In genomic region chr16:75112281-75113045, GRCh38 we compare ENCODE assay signal across 16 cellular contexts. TPM values are rescaled to one million over a fixed set of nuclear protein-coding genes. Genes with fewer than 3 reads are reported as not detected.
A peak's percentile ranks its signal among the peaks of the same experiment; 100 is the strongest.
DNase-seq lines count a peak whose midpoint lies in the region; ATAC-seq, FAIRE-seq and TF ChIP-seq lines count a peak whose summit lies in the region.
"Had no signal": no experiment of that assay in that cellular context is flagged by ENCODE, and none has a peak within 500 bp of the region (broad histone marks: within the 10 kb centered on the region; RNA-seq: fewer than 3 reads in every experiment).

No MANE protein-coding gene starts in this region.

- no peak overlapping the region for H3K4me3 ChIP-seq in HepG2 (replicated peaks in 1 of 3; ENCODE audit: insufficient read depth in 1 of 3, low read depth in 2 of 3, low read length in 3 of 3)
- no peak overlapping the region for H3K4me3 ChIP-seq in prostate gland
- H3K4me3 ChIP-seq: A549, GM23248 had no signal

- TF ChIP-seq CTCF in RWPE1 (conservative IDR thresholded peaks at IDR 0.05; ENCODE audit: low read depth) (no peak), HepG2 (CRISPR knock-in tag; IDR thresholded peaks at IDR 0.05) (no peak), prostate gland (IDR thresholded peaks at IDR 0.05) (no peak)

- TF ChIP-seq POLR2A in HepG2 (IDR thresholded peaks at IDR 0.05; ENCODE audit: insufficient read depth in 1 of 2, low read depth in 2 of 2, low read length in 2 of 2) (peak in 1 of 2 experiments; percentile 45; a peak in 1 of 4 replicates), prostate gland (IDR thresholded peaks at IDR 0.05) (no peak)

- TF ChIP-seq RAD21 in HepG2 (CRISPR knock-in tag; IDR thresholded peaks at IDR 0.05) = no peak

- BruUV-seq in HepG2 (replicated peaks; lab: Mats Ljungman, UMichigan) = no TSS peak

- no peak for TF ChIP-seq EP300 in HepG2 (IDR thresholded peaks at IDR 0.05; ENCODE audit: low read depth in 2 of 2, low read length in 2 of 2)
- no peak for TF ChIP-seq EP300 in HepG2 (CRISPR knock-in tag; IDR thresholded peaks at IDR 0.05; ENCODE audit: borderline replicate concordance)

- H3K4me3 Mint-ChIP-seq in activated T-cell treated with anti-CD3 and anti-CD28 coated beads, Interleukin-2, amount 50 U/mL, for 24 hours = no peak overlapping the region
- peak overlapping the region; percentile 72 for H3K4me3 Mint-ChIP-seq in stimulated activated effector memory CD8-positive, alpha-beta T cell treated with anti-CD3 and anti-CD28 coated beads, Interleukin-12 subunit alpha, Interleukin-12 subunit beta, amount 100 ng/mL, for 72 hours
- H3K4me3 Mint-ChIP-seq: activated naive CD4-positive, alpha-beta T cell treated with anti-CD3 and anti-CD28 coated beads, Interleukin-2, amount 10 ng/mL, durations not matched to agents 7 days and 5 days had no signal

- H3K79me2 ChIP-seq in HepG2 (ENCODE audit: insufficient read depth, low read length) = peaks cover 7% of the 10 kb centered on the region

- H2AFZ ChIP-seq in HepG2 (ENCODE audit: low read length) = no peak overlapping the region
- H2AFZ ChIP-seq: GM23248 had no signal

- peaks cover 50% of the 10 kb centered on the region for H3K4me1 Mint-ChIP-seq in activated T-cell treated with anti-CD3 and anti-CD28 coated beads, Interleukin-2, amount 50 U/mL, for 24 hours (ENCODE audit: low read depth)
- H3K4me1 Mint-ChIP-seq in stimulated activated effector memory CD8-positive, alpha-beta T cell treated with anti-CD3 and anti-CD28 coated beads, Interleukin-12 subunit alpha, Interleukin-12 subunit beta, amount 100 ng/mL, for 72 hours = peaks cover 54% of the 10 kb centered on the region

- H3K27me3 ChIP-seq in HepG2 (ENCODE audit: control insufficient read depth in 1 of 2, insufficient read depth in 2 of 2, low read length in 2 of 2) (no peaks in the 10 kb centered on the region; a peak in 1 of 5 replicates), prostate gland (replicated peaks; ENCODE audit: insufficient read depth) (no peaks in the 10 kb centered on the region)

- peak overlapping the region; percentile 73 for H3K27ac Mint-ChIP-seq in activated T-cell treated with anti-CD3 and anti-CD28 coated beads, Interleukin-2, amount 50 U/mL, for 24 hours
- peak overlapping the region; percentile 89 for H3K27ac Mint-ChIP-seq in stimulated activated effector memory CD8-positive, alpha-beta T cell treated with anti-CD3 and anti-CD28 coated beads, Interleukin-12 subunit alpha, Interleukin-12 subunit beta, amount 100 ng/mL, for 72 hours
- H3K27ac Mint-ChIP-seq: activated naive CD4-positive, alpha-beta T cell treated with anti-CD3 and anti-CD28 coated beads, Interleukin-2, amount 10 ng/mL, durations not matched to agents 7 days and 5 days had no signal

- H3K27ac ChIP-seq in RWPE1 = peak overlapping the region; percentile 4; the same call in 1 of the 2 replicates
- peak overlapping the region; percentile 12 for H3K27ac ChIP-seq in HepG2 (ENCODE audit: extremely low read length, insufficient read depth, low read length)
- no peak overlapping the region for H3K27ac ChIP-seq in prostate gland
- H3K27ac ChIP-seq: GM23248, KMS-11 had no signal

- no peak for FAIRE-seq in HepG2 (lab: Jason Lieb, UNC)
- FAIRE-seq: A549 had no signal

- no peaks in the 10 kb centered on the region for H3K9me3 ChIP-seq in HepG2 (ENCODE audit: low read length)
- H3K9me3 ChIP-seq in prostate gland = no peaks in the 10 kb centered on the region
- H3K9me3 ChIP-seq: A549 had no signal

- intact Hi-C loops in HepG2 (cut with micrococcal nuclease; ENCODE audit: unreplicated experiment) (no loop called here), prostate gland (cut with DNase I) (loop anchor here (10.0 kb wide), 2 partner anchors 298 to 408 kb away; partner anchors contain the start of gene MLKL)

- no peak for ATAC-seq in HepG2
- no peak for ATAC-seq in stimulated activated effector memory CD8-positive, alpha-beta T cell treated with anti-CD3 and anti-CD28 coated beads, Interleukin-12 subunit alpha, Interleukin-12 subunit beta, amount 100 ng/mL, for 72 hours
- ATAC-seq: A549, PC-3 had no signal

- CTCF ChIA-PET in RWPE1 (lab: Yijun Ruan, JAX) (interaction anchor here (0.6 to 6.7 kb wide), 5 partner anchors 60 to 152 kb away, joined by 3 to 71 read pairs (median 4); partner anchors contain the start of gene ZNRF1), HepG2 (lab: Yijun Ruan, JAX; ENCODE audit: low intra/inter-chr PET ratio, low total read pairs) (no interaction called here)

- no peak for DNase-seq in activated T-cell treated with anti-CD3 and anti-CD28 coated beads, Interleukin-2, amount 50 U/mL, for 24 hours
- no peak for DNase-seq in activated T-cell treated with anti-CD3 and anti-CD28 coated beads, Interleukin-2, amount 50 U/mL, for 1 hour
- DNase-seq in RWPE1 (ENCODE audit: low spot score) = no peak
- no peak for DNase-seq in HepG2 (ENCODE audit: low spot score)
- no peak for DNase-seq in stimulated activated effector memory CD8-positive, alpha-beta T cell treated with anti-CD3 and anti-CD28 coated beads, Interleukin-12 subunit alpha, Interleukin-12 subunit beta, amount 100 ng/mL, for 72 hours (ENCODE audit: low spot score in 2 of 2)
- DNase-seq in cortex of kidney (lab: John Stamatoyannopoulos, UW) = no peak
- DNase-seq in prostate gland (ENCODE audit: low spot score) = no peak
- no peak for DNase-seq in NCI-H187 treated with DMSO at 0.1 percent for 48 hours (lab: John Stamatoyannopoulos, UW)
- DNase-seq: activated naive CD4-positive, alpha-beta T cell treated with anti-CD3 and anti-CD28 coated beads, Interleukin-2, amount 10 ng/mL, durations not matched to agents 7 days and 5 days; Calu3; GM23248; NCI-H524 treated with DMSO at 0.1 percent for 48 hours; PC-3 had no signal

- H3K27me3 Mint-ChIP-seq in activated T-cell treated with anti-CD3 and anti-CD28 coated beads, Interleukin-2, amount 50 U/mL, for 24 hours = peaks cover 16% of the 10 kb centered on the region

- H3K36me3 ChIP-seq in HepG2 (replicated peaks in 1 of 2; ENCODE audit: control insufficient read depth in 1 of 2, insufficient read depth in 2 of 2, low read length in 2 of 2) = peaks cover 10% of the 10 kb centered on the region in 2 experiments; a peak in 4 of 5 replicates
- no peaks in the 10 kb centered on the region for H3K36me3 ChIP-seq in prostate gland

- no peaks in the 10 kb centered on the region for H4K20me1 ChIP-seq in HepG2 (ENCODE audit: insufficient read depth, low read length)

- in situ Hi-C loops in HepG2 (cut with HindIII; ENCODE audit: extremely low pct_ligation_motif_present, low pct_unique_long_range_greater_than_20kb) = no loop called here

- H3K4me1 ChIP-seq in HepG2 (ENCODE audit: insufficient read depth, low read length) (peaks cover 62% of the 10 kb centered on the region), prostate gland (replicated peaks) (no peaks in the 10 kb centered on the region)

- POLR2A ChIA-PET in RWPE1 (lab: Yijun Ruan, JAX; ENCODE audit: low non-redundant PET) (no interaction called here), HepG2 (lab: Yijun Ruan, JAX) (interaction anchor here (3.2 to 3.9 kb wide), 2 partner anchors 115 to 120 kb away, joined by 27 to 30 read pairs; partner anchors contain the start of gene ZNRF1)

- peaks cover 3% of the 10 kb centered on the region for H3K36me3 Mint-ChIP-seq in activated T-cell treated with anti-CD3 and anti-CD28 coated beads, Interleukin-2, amount 50 U/mL, for 24 hours (ENCODE audit: low read depth)
- peaks cover 40% of the 10 kb centered on the region for H3K36me3 Mint-ChIP-seq in stimulated activated effector memory CD8-positive, alpha-beta T cell treated with anti-CD3 and anti-CD28 coated beads, Interleukin-12 subunit alpha, Interleukin-12 subunit beta, amount 100 ng/mL, for 72 hours
- H3K36me3 Mint-ChIP-seq: activated naive CD4-positive, alpha-beta T cell treated with anti-CD3 and anti-CD28 coated beads, Interleukin-2, amount 10 ng/mL, durations not matched to agents 7 days and 5 days had no signal

- no peak overlapping the region for H3K9ac ChIP-seq in HepG2 (ENCODE audit: insufficient read depth, low read depth, low read length)
- H3K9ac ChIP-seq: KMS-11 had no signal

- WGBS in HepG2 (ENCODE audit: low lambda C conversion rate) = 88% methylated on average over 23 of the region's 25 CpGs
- WGBS in prostate gland = 65% methylated on average over 25 of the region's 25 CpGs

- no peak overlapping the region for H3K4me2 ChIP-seq in HepG2 (ENCODE audit: low read depth, low read length)
- H3K4me2 ChIP-seq: KMS-11 had no signal

- H3K9me3 Mint-ChIP-seq in activated T-cell treated with anti-CD3 and anti-CD28 coated beads, Interleukin-2, amount 50 U/mL, for 24 hours = no peaks in the 10 kb centered on the region
- no peaks in the 10 kb centered on the region for H3K9me3 Mint-ChIP-seq in stimulated activated effector memory CD8-positive, alpha-beta T cell treated with anti-CD3 and anti-CD28 coated beads, Interleukin-12 subunit alpha, Interleukin-12 subunit beta, amount 100 ng/mL, for 72 hours
- H3K9me3 Mint-ChIP-seq: activated naive CD4-positive, alpha-beta T cell treated with anti-CD3 and anti-CD28 coated beads, Interleukin-2, amount 10 ng/mL, durations not matched to agents 7 days and 5 days had no signal

RNA-seq across cellular contexts. Expression of gene LDHD, which starts 4.1 kb away (rescaled TPM):
- total RNA-seq in HepG2 (2016; rRNA removed; fragmentation: Illumina TruSeq; extraction: Trizol) = 9.1 and 9.3 TPM in 2 replicates
- total RNA-seq in HepG2 (2016; cell fraction: cytosol; rRNA removed; fragmentation: Illumina TruSeq; extraction: Trizol; ENCODE audit: low read depth) = 0.62 and 0.71 TPM in 2 replicates
- total RNA-seq in HepG2 (2016; cell fraction: insoluble cytoplasmic fraction; rRNA removed; fragmentation: Illumina TruSeq; extraction: Trizol) = 8.4 and 10.2 TPM in 2 replicates
- total RNA-seq in HepG2 (2016; cell fraction: membrane; rRNA removed; fragmentation: Illumina TruSeq; extraction: Trizol) = 1.7 and 2.0 TPM in 2 replicates
- 7.0 and 9.0 TPM in 2 replicates for total RNA-seq in HepG2 (2016; cell fraction: nucleus; rRNA removed; fragmentation: Illumina TruSeq; extraction: Trizol)
- polyA plus RNA-seq in HepG2 (2011; rRNA removed) = 9.8 and 12.1 TPM in 2 replicates
- polyA plus RNA-seq in HepG2 (2011; cell fraction: cytosol; rRNA removed) = 7.9 and 13.1 TPM in 2 replicates
- polyA plus RNA-seq in HepG2 (2011; cell fraction: nucleus; rRNA removed) = 32.0 and 36.9 TPM in 2 replicates
- polyA plus RNA-seq in HepG2 (2012) = 5.5 and 7.8 TPM in 2 replicates
- 0.62 and 0.71 TPM in 2 replicates for polyA plus RNA-seq in HepG2 (2016; cell fraction: cytosol; fragmentation: Illumina TruSeq; extraction: Trizol; ENCODE audit: low read depth)
- 7.5 and 8.7 TPM in 2 replicates for polyA plus RNA-seq in HepG2 (2016; cell fraction: insoluble cytoplasmic fraction; fragmentation: Illumina TruSeq; extraction: Trizol; ENCODE audit: low read depth)
- polyA plus RNA-seq in HepG2 (2016; cell fraction: membrane; fragmentation: Illumina TruSeq; extraction: Trizol; ENCODE audit: low read depth) = 1.4 and 1.6 TPM in 2 replicates
- polyA plus RNA-seq in HepG2 (2016; cell fraction: nucleus; fragmentation: Illumina TruSeq; extraction: Trizol; ENCODE audit: insufficient read depth, low read depth) = 12.5 and 13.2 TPM in 2 replicates
- 0.56 and 16.0 TPM in 2 replicates for polyA minus RNA-seq in HepG2 (2011; rRNA and poly(A)+ RNA removed; ENCODE audit: low replicate concordance)
- 5.1 and 5.6 TPM in 2 replicates for polyA minus RNA-seq in HepG2 (2011; cell fraction: cytosol; rRNA and poly(A)+ RNA removed)
- polyA minus RNA-seq in HepG2 (2011; cell fraction: nucleus; rRNA and poly(A)+ RNA removed) = 11.2 and 12.2 TPM in 2 replicates
- total RNA-seq in prostate gland = 10 to 100 TPM; 26.6 to 55.3 TPM
- total RNA-seq: kidney epithelial cell had no signal

RNA-seq across cellular contexts. Expression of gene ZFP1, which starts 35.9 kb away (rescaled TPM):
- total RNA-seq in HepG2 (2016; rRNA removed; fragmentation: Illumina TruSeq; extraction: Trizol) = 14.0 and 18.8 TPM in 2 replicates
- total RNA-seq in HepG2 (2016; cell fraction: cytosol; rRNA removed; fragmentation: Illumina TruSeq; extraction: Trizol; ENCODE audit: low read depth) = 2.3 TPM in 2 replicates
- 13.8 and 20.4 TPM in 2 replicates for total RNA-seq in HepG2 (2016; cell fraction: insoluble cytoplasmic fraction; rRNA removed; fragmentation: Illumina TruSeq; extraction: Trizol)
- total RNA-seq in HepG2 (2016; cell fraction: membrane; rRNA removed; fragmentation: Illumina TruSeq; extraction: Trizol) = 8.4 and 9.4 TPM in 2 replicates
- total RNA-seq in HepG2 (2016; cell fraction: nucleus; rRNA removed; fragmentation: Illumina TruSeq; extraction: Trizol) = 13.2 and 13.5 TPM in 2 replicates
- 6.6 and 8.3 TPM in 2 replicates for polyA plus RNA-seq in HepG2 (2011; rRNA removed)
- 3.6 and 6.5 TPM in 2 replicates for polyA plus RNA-seq in HepG2 (2011; cell fraction: cytosol; rRNA removed)
- 4.8 TPM in 2 replicates for polyA plus RNA-seq in HepG2 (2011; cell fraction: nucleus; rRNA removed)
- polyA plus RNA-seq in HepG2 (2012) = 9.9 and 11.6 TPM in 2 replicates
- polyA plus RNA-seq in HepG2 (2016; cell fraction: cytosol; fragmentation: Illumina TruSeq; extraction: Trizol; ENCODE audit: low read depth) = 0.85 and 1.1 TPM in 2 replicates
- polyA plus RNA-seq in HepG2 (2016; cell fraction: insoluble cytoplasmic fraction; fragmentation: Illumina TruSeq; extraction: Trizol; ENCODE audit: low read depth) = 14.9 and 16.4 TPM in 2 replicates
- 3.1 and 3.8 TPM in 2 replicates for polyA plus RNA-seq in HepG2 (2016; cell fraction: membrane; fragmentation: Illumina TruSeq; extraction: Trizol; ENCODE audit: low read depth)
- polyA plus RNA-seq in HepG2 (2016; cell fraction: nucleus; fragmentation: Illumina TruSeq; extraction: Trizol; ENCODE audit: insufficient read depth, low read depth) = 13.5 and 13.6 TPM in 2 replicates
- polyA minus RNA-seq in HepG2 (2011; rRNA and poly(A)+ RNA removed; ENCODE audit: low replicate concordance) = 9.0 and 12.5 TPM in 2 replicates
- polyA minus RNA-seq in HepG2 (2011; cell fraction: cytosol; rRNA and poly(A)+ RNA removed) = 14.7 and 14.8 TPM in 2 replicates
- polyA minus RNA-seq in HepG2 (2011; cell fraction: nucleus; rRNA and poly(A)+ RNA removed) = 12.1 and 16.3 TPM in 2 replicates
- 10 to 100 TPM in 1 of 2 donors, 1 to 10 TPM in 1; 9.8 to 10.3 TPM for total RNA-seq in prostate gland

Comparison
In these comparisons a context has a peak if more than half of its experiments do, and no peak if none do; other contexts are left out.
1. H3K27ac ChIP-seq: peak in RWPE1 (single experiment) and HepG2 (single experiment); none in prostate gland (0 of 2).